ENCODE assay signal across 12 cellular contexts in the genomic region with DNA sequence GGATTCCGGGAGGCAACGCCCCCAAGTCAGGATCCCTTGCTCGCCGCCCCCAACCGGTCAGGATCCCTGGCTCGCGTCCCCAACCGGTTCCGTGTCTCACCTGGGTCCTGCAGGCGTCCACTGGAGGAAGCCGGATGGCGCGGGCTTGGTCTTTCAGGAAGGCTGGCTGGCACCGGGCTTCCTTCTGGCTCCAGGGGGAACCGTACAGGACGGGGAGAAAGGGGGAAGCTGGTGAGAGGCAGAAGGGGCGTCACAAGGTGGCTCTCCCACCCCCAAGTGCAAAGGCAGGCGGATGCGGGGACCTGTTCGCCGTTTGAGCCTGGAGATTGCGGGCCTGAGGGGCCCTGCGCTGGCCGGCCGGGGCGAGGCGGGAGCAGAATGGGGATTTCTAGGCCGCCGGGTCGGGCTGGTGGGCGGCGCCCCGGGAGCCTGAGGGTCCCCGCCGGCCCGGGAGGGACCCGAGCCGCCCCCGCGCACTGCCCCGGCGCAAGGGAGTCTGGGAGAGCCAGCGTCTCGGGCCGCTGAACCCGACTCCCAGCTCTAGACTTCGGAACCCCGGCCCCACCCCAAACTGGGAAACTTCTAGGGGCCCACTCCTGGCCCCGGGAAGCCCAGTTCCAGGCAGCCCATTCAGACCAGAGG.
DNase-seq lines count a peak whose midpoint lies in the region; ATAC-seq and TF ChIP-seq lines count a peak whose summit lies in the region.
"Had no signal": no experiment of that assay in that cellular context is flagged by ENCODE, and none has a peak within 500 bp of the region (broad histone marks: within the 10 kb centered on the region; RNA-seq: fewer than 3 reads in every experiment).

No MANE protein-coding gene starts in this region.

- no peaks in the 10 kb centered on the region for H3K36me3 ChIP-seq in hepatocyte (replicated peaks; ENCODE audit: insufficient read depth, low read depth)

- 49% methylated on average over 32 of the region's 49 CpGs for WGBS in hepatocyte (ENCODE audit: low lambda C conversion rate, missing lambda C conversion rate)

- H3K27ac Mint-ChIP-seq in activated naive CD4-positive, alpha-beta T cell treated with anti-CD3 and anti-CD28 coated beads, Interleukin-2, amount 10 ng/mL, durations not matched to agents 7 days and 5 days, result no peak overlapping the region
- H3K27ac Mint-ChIP-seq in activated T-cell treated with anti-CD3 and anti-CD28 coated beads, Interleukin-2, amount 50 U/mL, for 24 hours, result no peak overlapping the region
- H3K27ac Mint-ChIP-seq: activated CD4-positive, alpha-beta T cell treated with anti-CD3 and anti-CD28 coated beads for 36 hours had no signal

- peak overlapping the region; percentile 58 for H3K27ac ChIP-seq in hepatocyte

- H3K9me3 Mint-ChIP-seq in activated naive CD4-positive, alpha-beta T cell treated with anti-CD3 and anti-CD28 coated beads, Interleukin-2, amount 10 ng/mL, durations not matched to agents 7 days and 5 days, result no peaks in the 10 kb centered on the region
- H3K9me3 Mint-ChIP-seq in activated T-cell treated with anti-CD3 and anti-CD28 coated beads, Interleukin-2, amount 50 U/mL, for 24 hours, result no peaks in the 10 kb centered on the region

- no peak for TF ChIP-seq CTCF in hepatocyte (IDR thresholded peaks at IDR 0.05; ENCODE audit: poor library complexity)

- peaks cover 16% of the 10 kb centered on the region for H3K79me2 ChIP-seq in hepatocyte

- H3K9me2 ChIP-seq in hepatocyte (replicated peaks; ENCODE audit: insufficient read depth), result no peaks in the 10 kb centered on the region

- DNase-seq in DMS53 (lab: John Stamatoyannopoulos, UW) (peak; percentile 70), NCI-H510A treated with DMSO at 0.1 percent for 48 hours (lab: John Stamatoyannopoulos, UW) (peak; percentile 11), hepatocyte (ENCODE audit: low spot score) (peak; percentile 32), retina (peak; percentile 41), KBM-7 (no peak)
- no peak for DNase-seq in activated naive CD4-positive, alpha-beta T cell treated with anti-CD3 and anti-CD28 coated beads, Interleukin-2, amount 10 ng/mL, durations not matched to agents 7 days and 5 days
- no peak for DNase-seq in activated T-cell treated with anti-CD3 and anti-CD28 coated beads, Interleukin-2, amount 50 U/mL, for 24 hours
- DNase-seq: activated CD4-positive, alpha-beta T cell treated with anti-CD3 and anti-CD28 coated beads for 36 hours; NCI-H1048; SHP77 treated with DMSO at 0.1 percent for 48 hours; stimulated activated CD4-positive, alpha-beta T cell treated with anti-CD3 and anti-CD28 coated beads, Interleukin-2, amount 100 ng/mL, for 24 hours had no signal

- H4K20me1 ChIP-seq in hepatocyte (ENCODE audit: insufficient read depth, poor library complexity, severe bottlenecking), result no peaks in the 10 kb centered on the region

- peaks cover 29% of the 10 kb centered on the region for H3K4me1 Mint-ChIP-seq in activated naive CD4-positive, alpha-beta T cell treated with anti-CD3 and anti-CD28 coated beads, Interleukin-2, amount 10 ng/mL, durations not matched to agents 7 days and 5 days
- peaks cover 17% of the 10 kb centered on the region for H3K4me1 Mint-ChIP-seq in activated T-cell treated with anti-CD3 and anti-CD28 coated beads, Interleukin-2, amount 50 U/mL, for 24 hours (ENCODE audit: low read depth)

- H3K27me3 Mint-ChIP-seq in activated naive CD4-positive, alpha-beta T cell treated with anti-CD3 and anti-CD28 coated beads, Interleukin-2, amount 10 ng/mL, durations not matched to agents 7 days and 5 days, result peaks cover 52% of the 10 kb centered on the region
- H3K27me3 Mint-ChIP-seq in activated T-cell treated with anti-CD3 and anti-CD28 coated beads, Interleukin-2, amount 50 U/mL, for 24 hours, result peaks cover 80% of the 10 kb centered on the region

- no peaks in the 10 kb centered on the region for H3K36me3 Mint-ChIP-seq in activated naive CD4-positive, alpha-beta T cell treated with anti-CD3 and anti-CD28 coated beads, Interleukin-2, amount 10 ng/mL, durations not matched to agents 7 days and 5 days
- H3K36me3 Mint-ChIP-seq in activated T-cell treated with anti-CD3 and anti-CD28 coated beads, Interleukin-2, amount 50 U/mL, for 24 hours (ENCODE audit: low read depth), result no peaks in the 10 kb centered on the region

- H2AFZ ChIP-seq in hepatocyte, result no peak overlapping the region

- no peaks in the 10 kb centered on the region for H3K4me1 ChIP-seq in hepatocyte (ENCODE audit: insufficient read depth)

- no peaks in the 10 kb centered on the region for H3K27me3 ChIP-seq in hepatocyte

- in situ Hi-C loops in KBM-7 (cut with MboI; ENCODE audit: low pct_unique_long_range_greater_than_20kb, low sequenced_read_pairs), result no loop called here

- no peak for ATAC-seq in HG03280 (IDR thresholded peaks at IDR 0.05; ENCODE audit: unreplicated experiment)
- ATAC-seq: activated CD4-positive, alpha-beta T cell treated with anti-CD3 and anti-CD28 coated beads for 36 hours had no signal

- no peak overlapping the region for H3K4me3 Mint-ChIP-seq in activated naive CD4-positive, alpha-beta T cell treated with anti-CD3 and anti-CD28 coated beads, Interleukin-2, amount 10 ng/mL, durations not matched to agents 7 days and 5 days
- no peak overlapping the region for H3K4me3 Mint-ChIP-seq in activated T-cell treated with anti-CD3 and anti-CD28 coated beads, Interleukin-2, amount 50 U/mL, for 24 hours
- H3K4me3 Mint-ChIP-seq: activated CD4-positive, alpha-beta T cell treated with anti-CD3 and anti-CD28 coated beads for 36 hours had no signal

- CTCF ChIA-PET in activated naive CD4-positive, alpha-beta T cell treated with anti-CD3 and anti-CD28 coated beads, Interleukin-2, amount 10 ng/mL, durations not matched to agents 7 days and 5 days (lab: Charles Lee), result no interaction called here

- no peaks in the 10 kb centered on the region for H3K9me3 ChIP-seq in hepatocyte (ENCODE audit: low read depth)

- no peak overlapping the region for H3K4me3 ChIP-seq in hepatocyte

- H3K4me2 ChIP-seq in hepatocyte, result peak overlapping the region; percentile 87

Comparison
In these comparisons a context has a peak if more than half of its experiments do, and no peak if none do; other contexts are left out.
1. DNase-seq: peak in DMS53 (single experiment), NCI-H510A treated with DMSO at 0.1 percent for 48 hours (single experiment), hepatocyte (single experiment) and retina (single experiment); none in KBM-7 (single experiment), activated naive CD4-positive, alpha-beta T cell treated with anti-CD3 and anti-CD28 coated beads, Interleukin-2, amount 10 ng/mL, durations not matched to agents 7 days and 5 days (single experiment) and activated T-cell treated with anti-CD3 and anti-CD28 coated beads, Interleukin-2, amount 50 U/mL, for 24 hours (single experiment).